10 cellular contexts compared by ENCODE assay signal in the genomic region with DNA sequence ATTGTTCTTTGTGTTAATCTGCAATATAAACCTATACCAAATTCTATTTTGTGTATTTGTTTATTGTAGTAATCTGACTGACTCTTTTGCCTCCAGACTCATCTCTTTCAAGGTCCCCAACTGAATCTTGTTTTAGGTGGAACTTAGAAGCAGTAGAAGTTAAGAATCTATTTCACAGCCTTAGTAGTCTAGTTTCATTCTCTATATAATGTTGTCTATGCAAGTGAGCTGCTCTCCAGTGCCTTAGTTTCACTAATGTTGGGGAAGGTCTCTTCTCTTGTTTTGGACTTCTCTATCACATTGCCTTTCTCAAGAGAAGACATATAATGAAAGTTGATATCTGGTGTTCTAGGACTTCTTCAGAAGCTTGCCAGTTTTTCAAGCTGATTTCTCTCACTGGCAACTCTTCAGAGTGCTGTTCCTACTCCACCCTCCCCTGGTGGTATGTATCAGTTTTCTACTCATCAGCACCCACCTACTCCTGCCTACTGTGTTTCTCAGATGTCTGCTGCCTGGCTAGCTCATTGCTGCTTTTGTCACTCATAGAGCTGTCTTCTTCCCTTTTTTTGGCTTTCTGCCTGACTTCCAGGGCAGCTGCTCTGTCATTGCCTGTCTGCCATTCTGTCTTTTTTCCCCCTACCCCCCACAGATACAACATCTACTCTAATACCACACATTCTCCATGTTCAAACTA.
DNase-seq lines count a peak whose midpoint lies in the region; ATAC-seq and TF ChIP-seq lines count a peak whose summit lies in the region.
"Had no signal": no experiment of that assay in that cellular context is flagged by ENCODE, and none has a peak within 500 bp of the region (broad histone marks: within the 10 kb centered on the region; RNA-seq: fewer than 3 reads in every experiment).

No MANE protein-coding gene starts in this region.

- ATAC-seq in GM18870 (IDR thresholded peaks at IDR 0.05; ENCODE audit: unreplicated experiment) (peak; percentile 53), IMR-90 (ENCODE audit: low read depth) (0 out of 2 replicates have a peak, but pooled peaks have one; percentile 17), foreskin keratinocyte (no peak)
- ATAC-seq: pancreas had no signal

- no peaks in the 10 kb centered on the region for H3K4me1 ChIP-seq in CD8-positive, alpha-beta memory T cell (ENCODE audit: insufficient read depth, low read length)
- H3K4me1 ChIP-seq in IMR-90 (ENCODE audit: control insufficient read depth, insufficient read depth, low read length) = peaks cover 3% of the 10 kb centered on the region; the same call in 1 of the 2 replicates
- no peaks in the 10 kb centered on the region for H3K4me1 ChIP-seq in foreskin keratinocyte
- H3K4me1 ChIP-seq: pancreas, vagina had no signal

- H3K27ac ChIP-seq in CD8-positive, alpha-beta memory T cell (ENCODE audit: low read depth, low read length) = no peak overlapping the region
- H3K27ac ChIP-seq in IMR-90 (ENCODE audit: insufficient read depth, low read length) = no peak overlapping the region
- no peak overlapping the region for H3K27ac ChIP-seq in foreskin keratinocyte
- H3K27ac ChIP-seq: pancreas, vagina had no signal

- no peaks in the 10 kb centered on the region for H4K20me1 ChIP-seq in IMR-90 (ENCODE audit: insufficient read depth, low read length)

- no peak overlapping the region for H2AK5ac ChIP-seq in IMR-90 (ENCODE audit: low read depth, low read length)

- H3K18ac ChIP-seq in IMR-90 (ENCODE audit: low read depth, low read length) = no peak overlapping the region

- H3K9me1 ChIP-seq in IMR-90 (ENCODE audit: insufficient read depth, low read length) = 0 out of 2 replicates have a peak, but pooled peaks cover 4% of the 10 kb centered on the region

- H3K9me3 ChIP-seq in CD8-positive, alpha-beta memory T cell (ENCODE audit: low read length) = no peaks in the 10 kb centered on the region
- H3K9me3 ChIP-seq in IMR-90 (ENCODE audit: control insufficient read depth, insufficient read depth, low read length) = no peaks in the 10 kb centered on the region
- H3K9me3 ChIP-seq: pancreas, vagina had no signal

- dilution Hi-C loops in IMR-90 (cut with HindIII; ENCODE audit: low sequenced_read_pairs, unreplicated experiment) = no loop called here

- CTCF ChIA-PET in CD8-positive, alpha-beta memory T cell (lab: Charles Lee) = no interaction called here
- CTCF ChIA-PET in IMR-90 (lab: Yijun Ruan, JAX) = interaction anchor here (0.6 kb wide), 1 partner anchor 172 kb away, joined by 9 read pairs; no protein-coding TSS in a partner anchor

- H3K4me2 ChIP-seq in IMR-90 (ENCODE audit: low read depth, low read length) = no peak overlapping the region

- no peak for DNase-seq in CD8-positive, alpha-beta memory T cell
- no peak for DNase-seq in IMR-90
- DNase-seq in H7 = no peak
- no peak for DNase-seq in foreskin keratinocyte
- no peak for DNase-seq in NCI-H1105 treated with DMSO at 0.1 percent for 48 hours (lab: John Stamatoyannopoulos, UW)
- DNase-seq in COLO829 (ENCODE audit: low spot score) = no peak
- DNase-seq: pancreas had no signal

- no peak overlapping the region for H4K8ac ChIP-seq in IMR-90 (ENCODE audit: low read depth in 2 of 2, low read length in 2 of 2)

- H2AK9ac ChIP-seq in IMR-90 (replicated peaks; ENCODE audit: low read depth, low read length, poor library complexity) = no peak overlapping the region

- no peak overlapping the region for H2BK20ac ChIP-seq in IMR-90 (ENCODE audit: low read depth, low read length)

- intact Hi-C loops in IMR-90 (cut with micrococcal nuclease) = no loop called here

- H3K23ac ChIP-seq in IMR-90 (ENCODE audit: low read depth, low read length) = no peak overlapping the region

- no peak overlapping the region for H3K14ac ChIP-seq in IMR-90 (replicated peaks; ENCODE audit: low read depth, low read length)

- no peak overlapping the region for H3K9ac ChIP-seq in IMR-90 (ENCODE audit: low read depth, low read length)

- peak overlapping the region in 5 of 8 donors; percentile 27 to 85 (median 36) for H3K27ac Mint-ChIP-seq in CD8-positive, alpha-beta memory T cell
- H3K27ac Mint-ChIP-seq in brain = peak overlapping the region in 4 of 5 experiments; percentile 2 to 75 (median 65)

- no peak overlapping the region for H4K91ac ChIP-seq in IMR-90 (ENCODE audit: insufficient read depth, low read depth, low read length)

- in situ Hi-C loops in IMR-90 (cut with MboI; ENCODE audit: low sequenced_read_pairs) = no loop called here

- no peak overlapping the region for H2BK5ac ChIP-seq in IMR-90 (ENCODE audit: low read depth, low read length, poor library complexity, severe bottlenecking)

- no peak overlapping the region for H2BK120ac ChIP-seq in IMR-90 (ENCODE audit: low read depth, low read length)

- no peak overlapping the region for H3K56ac ChIP-seq in IMR-90 (ENCODE audit: extremely low read depth, insufficient read depth, low read length)

- H3K4me3 ChIP-seq in CD8-positive, alpha-beta memory T cell (ENCODE audit: low read length) = no peak overlapping the region
- H3K4me3 ChIP-seq in IMR-90 (ENCODE audit: insufficient read depth, low read depth, low read length) (no peak overlapping the region), H7 (ENCODE audit: insufficient read depth, low read depth, low read length) (no peak overlapping the region)
- H3K4me3 ChIP-seq: pancreas, vagina had no signal

- H2AFZ ChIP-seq in IMR-90 (replicated peaks; ENCODE audit: low read length, poor library complexity) = no peak overlapping the region

- BruUV-seq in IMR-90 (replicated peaks; lab: Mats Ljungman, UMichigan) = no TSS peak

- POLR2A ChIA-PET in CD8-positive, alpha-beta memory T cell (lab: Charles Lee) = no interaction called here
- POLR2A ChIA-PET in IMR-90 (lab: Charles Lee; ENCODE audit: unreplicated experiment) = interaction anchor here (0.6 kb wide), 1 partner anchor 8 kb away, joined by 3 read pairs; no protein-coding TSS in a partner anchor

- H3K4ac ChIP-seq in IMR-90 (ENCODE audit: low read depth, low read length) = no peak overlapping the region

- no peaks in the 10 kb centered on the region for H3K9me3 Mint-ChIP-seq in CD8-positive, alpha-beta memory T cell
- peaks cover 0 to 11% (median 3%) of the 10 kb centered on the region in 5 experiments for H3K9me3 Mint-ChIP-seq in brain

- peaks cover 7% of the 10 kb centered on the region for H3K36me3 ChIP-seq in CD8-positive, alpha-beta memory T cell (ENCODE audit: insufficient read depth, low read length)
- H3K36me3 ChIP-seq in IMR-90 (ENCODE audit: control insufficient read depth, insufficient read depth, low read length) (peaks cover 6% of the 10 kb centered on the region), H7 (replicated peaks; ENCODE audit: control insufficient read depth, insufficient read depth, low read length) (no peaks in the 10 kb centered on the region; the same call in 1 of the 2 replicates)
- H3K36me3 ChIP-seq: pancreas had no signal

- TF ChIP-seq CTCF in IMR-90 (conservative IDR thresholded peaks at IDR 0.05; ENCODE audit: low read depth, low read length) (no peak), brain (conservative IDR thresholded peaks at IDR 0.05) (no peak), foreskin keratinocyte (conservative IDR thresholded peaks at IDR 0.05) (no peak)

- H2BK15ac ChIP-seq in IMR-90 (ENCODE audit: low read depth, low read length) = no peak overlapping the region

- H4K5ac ChIP-seq in IMR-90 (ENCODE audit: low read depth, low read length) = no peak overlapping the region

- H3K36me3 Mint-ChIP-seq in CD8-positive, alpha-beta memory T cell = peaks cover 22 to 52% (median 27%) of the 10 kb centered on the region in 3 donors
- peaks cover 82% of the 10 kb centered on the region for H3K36me3 Mint-ChIP-seq in brain

- H3K4me3 Mint-ChIP-seq in CD8-positive, alpha-beta memory T cell = no peak overlapping the region
- no peak overlapping the region for H3K4me3 Mint-ChIP-seq in brain

- no peaks in the 10 kb centered on the region for H3K27me3 ChIP-seq in CD8-positive, alpha-beta memory T cell (ENCODE audit: insufficient read depth, low read length, poor library complexity, severe bottlenecking)
- H3K27me3 ChIP-seq in IMR-90 (ENCODE audit: control insufficient read depth, insufficient read depth, low read length) = no peaks in the 10 kb centered on the region
- H3K27me3 ChIP-seq in H7 (ENCODE audit: control insufficient read depth, insufficient read depth, low read length) = no peaks in the 10 kb centered on the region
- no peaks in the 10 kb centered on the region for H3K27me3 ChIP-seq in foreskin keratinocyte
- H3K27me3 ChIP-seq: pancreas, vagina had no signal

- TF ChIP-seq POLR2A in IMR-90 (IDR thresholded peaks at IDR 0.05; ENCODE audit: low read depth, low read length) = no peak

- peaks cover 15 to 29% (median 16%) of the 10 kb centered on the region in 3 donors for H3K4me1 Mint-ChIP-seq in CD8-positive, alpha-beta memory T cell
- peaks cover 20% of the 10 kb centered on the region for H3K4me1 Mint-ChIP-seq in brain

- H3K27me3 Mint-ChIP-seq in CD8-positive, alpha-beta memory T cell = peaks cover 0 to 2% of the 10 kb centered on the region in 2 donors
- no peaks in the 10 kb centered on the region for H3K27me3 Mint-ChIP-seq in brain

- H3K79me1 ChIP-seq in IMR-90 (ENCODE audit: low read depth in 1 of 2, low read length in 2 of 2) = peaks cover 20 to 40% of the 10 kb centered on the region in 2 experiments

- no peak for TF ChIP-seq RAD21 in IMR-90 (IDR thresholded peaks at IDR 0.05; ENCODE audit: low read length)

TF ChIP-seq in IMR-90, 13 proteins besides CTCF, POLR2A, EP300 and RAD21:
- TF ChIP-seq RCOR1 (IDR thresholded peaks at IDR 0.05; ENCODE audit: insufficient replicate concordance, low read length) (no peak), CEBPB (IDR thresholded peaks at IDR 0.05; ENCODE audit: low read depth, low read length) (no peak), SMC3 (IDR thresholded peaks at IDR 0.05; ENCODE audit: low read depth, low read length) (no peak)
